In the genomic region with DNA sequence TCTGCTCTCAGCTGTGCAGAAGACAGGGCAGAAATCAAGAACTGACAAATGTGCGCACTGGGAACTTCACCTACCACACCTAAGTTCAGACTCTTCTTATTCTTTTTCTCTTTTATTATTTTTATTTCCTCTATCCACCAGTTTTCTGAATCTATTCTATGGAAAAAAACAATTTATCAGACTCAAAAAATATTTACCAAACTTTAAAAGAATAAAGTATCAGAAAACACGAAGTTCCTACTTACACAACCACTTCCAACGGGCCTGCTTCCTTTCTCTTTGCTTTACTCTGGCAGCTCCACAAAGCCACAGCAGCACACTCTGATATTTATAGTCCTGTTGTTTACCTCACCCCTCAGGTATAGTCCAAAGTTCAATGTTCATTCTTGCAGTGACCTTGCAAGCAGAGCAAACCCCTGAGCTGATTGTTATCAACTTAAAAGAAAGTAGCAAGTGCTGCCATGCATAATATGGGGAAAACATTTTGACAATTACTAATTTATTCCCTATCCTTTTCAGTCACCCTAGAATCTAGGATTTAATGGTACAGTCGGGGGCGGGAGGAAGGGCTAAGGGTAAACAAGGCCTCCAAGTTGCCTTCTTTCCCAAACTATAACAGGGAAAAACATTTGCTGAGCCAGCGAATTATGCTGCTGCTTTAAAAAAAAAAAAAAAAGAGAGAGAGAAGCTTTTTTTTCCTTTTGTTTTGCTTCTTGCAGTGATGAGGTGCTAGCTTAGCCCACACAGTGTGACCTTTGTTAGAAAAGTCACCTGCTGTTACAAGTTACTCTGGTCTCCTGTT, we compare ENCODE assay signal across 8 cellular contexts. TPM values are rescaled to one million over a fixed set of nuclear protein-coding genes. Genes with fewer than 3 reads are reported as not detected.
DNase-seq lines count a peak whose midpoint lies in the region; ATAC-seq, FAIRE-seq and TF ChIP-seq lines count a peak whose summit lies in the region.

A gene with protein sequence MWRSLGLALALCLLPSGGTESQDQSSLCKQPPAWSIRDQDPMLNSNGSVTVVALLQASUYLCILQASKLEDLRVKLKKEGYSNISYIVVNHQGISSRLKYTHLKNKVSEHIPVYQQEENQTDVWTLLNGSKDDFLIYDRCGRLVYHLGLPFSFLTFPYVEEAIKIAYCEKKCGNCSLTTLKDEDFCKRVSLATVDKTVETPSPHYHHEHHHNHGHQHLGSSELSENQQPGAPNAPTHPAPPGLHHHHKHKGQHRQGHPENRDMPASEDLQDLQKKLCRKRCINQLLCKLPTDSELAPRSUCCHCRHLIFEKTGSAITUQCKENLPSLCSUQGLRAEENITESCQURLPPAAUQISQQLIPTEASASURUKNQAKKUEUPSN (minus strand): TSS at position 302 of the 802 bp plus-strand sequence. CDS start 3,539 bp downstream, outside the sequence.

- H3K36me3 ChIP-seq in OCI-LY7 (ENCODE audit: insufficient read depth, low read length) = no peaks in the 10 kb centered on the region

- TF ChIP-seq CTCF in nephron progenitor cell (IDR thresholded peaks at IDR 0.05) (no peak), OCI-LY7 (conservative IDR thresholded peaks at IDR 0.05; ENCODE audit: low read length) (no peak)

- no peak within 1 kb of the TSS for H2AFZ ChIP-seq in OCI-LY7 (ENCODE audit: low read length)

- peak within 1 kb of the TSS; percentile 93 for H3K4me3 Mint-ChIP-seq in nephron progenitor cell

- H3K79me2 ChIP-seq in OCI-LY7 (ENCODE audit: insufficient read depth, low read depth, low read length) = no peaks in the 10 kb centered on the region

- no peak within 1 kb of the TSS for H3K4me2 ChIP-seq in OCI-LY7 (ENCODE audit: low read length)

- H3K27ac Mint-ChIP-seq in nephron progenitor cell = peak within 1 kb of the TSS; percentile 90

- H3K9me2 ChIP-seq in OCI-LY7 (ENCODE audit: insufficient read depth, low read length) = no peaks in the 10 kb centered on the region

- BruUV-seq in OCI-LY7 (replicated peaks; lab: Mats Ljungman, UMichigan) = no TSS peak

- H3K36me3 Mint-ChIP-seq in nephron progenitor cell (ENCODE audit: low read depth) = peaks cover 24% of the 10 kb centered on the region

- no peaks in the 10 kb centered on the region for H3K9me3 ChIP-seq in OCI-LY7 (ENCODE audit: low read length)

- intact Hi-C loops in OCI-LY7 (cut with micrococcal nuclease; ENCODE audit: unreplicated experiment) = no loop called here

- DNase-seq in RPMI8226 (peak; percentile 78), fibroblast of the conjunctiva (ENCODE audit: low read depth) (peak; percentile 45), nephron progenitor cell (peak; percentile 22), OCI-LY7 (ENCODE audit: low spot score) (no peak), RCC 7860 (ENCODE audit: low spot score) (no peak)

- no peaks in the 10 kb centered on the region for H4K20me1 ChIP-seq in OCI-LY7 (ENCODE audit: insufficient read depth, low read length)

- peaks cover 41% of the 10 kb centered on the region for H3K4me1 Mint-ChIP-seq in nephron progenitor cell

- no peak within 1 kb of the TSS for H3K4me3 ChIP-seq in OCI-LY7 (ENCODE audit: low read depth, low read length, poor library complexity, severe bottlenecking)

- no peak within 1 kb of the TSS for H3K27ac ChIP-seq in OCI-LY7 (ENCODE audit: low read depth, low read length, poor library complexity, severe bottlenecking)

- POLR2A ChIA-PET in OCI-LY7 (lab: Charles Lee) = interaction anchor here (0.6 kb wide), 1 partner anchor 957 kb away, joined by 3 read pairs; no protein-coding TSS in a partner anchor

- no peak for FAIRE-seq in RCC 7860 (lab: Jason Lieb, UNC)

- CTCF ChIA-PET in OCI-LY7 (lab: Charles Lee; ENCODE audit: unreplicated experiment) = no interaction called here

- H3K4me1 ChIP-seq in OCI-LY7 (ENCODE audit: insufficient read depth, low read length, poor library complexity, severe bottlenecking) = no peaks in the 10 kb centered on the region

- ATAC-seq in GM19023 (IDR thresholded peaks at IDR 0.05; ENCODE audit: unreplicated experiment) = peak; percentile 66
- no peak for ATAC-seq in GM19395 (IDR thresholded peaks at IDR 0.05; ENCODE audit: unreplicated experiment)
- ATAC-seq in HG02852 (IDR thresholded peaks at IDR 0.05; ENCODE audit: unreplicated experiment) = no peak

- H3K27me3 Mint-ChIP-seq in nephron progenitor cell (ENCODE audit: low read depth, poor library complexity) = no peaks in the 10 kb centered on the region

- no peaks in the 10 kb centered on the region for H3K9me3 Mint-ChIP-seq in nephron progenitor cell

RNA-seq across cellular contexts. Expression of the gene that starts here (rescaled TPM):
- 0.13 TPM in 1 of 2 replicates, not detected in the other for total RNA-seq in OCI-LY7 (2014; rRNA removed; shearing (Covaris generic))
- total RNA-seq in OCI-LY7 (2022) = not detected in 2 replicates

Comparison
In these comparisons a context has a peak if more than half of its experiments do, and no peak if none do; other contexts are left out.
1. DNase-seq: peak in RPMI8226 (single experiment), fibroblast of the conjunctiva (single experiment) and nephron progenitor cell (single experiment); none in OCI-LY7 (single experiment) and RCC 7860 (single experiment).